In genomic region chr1:115211071-115211745, GRCh38 we compare ENCODE assay signal across 28 cellular contexts.
A peak's percentile ranks its signal among the peaks of the same experiment; 100 is the strongest.
DNase-seq lines count a peak whose midpoint lies in the region; ATAC-seq, FAIRE-seq and TF ChIP-seq lines count a peak whose summit lies in the region.
"Had no signal": no experiment of that assay in that cellular context is flagged by ENCODE, and none has a peak within 500 bp of the region (broad histone marks: within the 10 kb centered on the region; RNA-seq: fewer than 3 reads in every experiment).

No MANE protein-coding gene starts in this region.

- H3K9me3 ChIP-seq in RWPE2 (ENCODE audit: severe bottlenecking) = no peaks in the 10 kb centered on the region
- no peaks in the 10 kb centered on the region for H3K9me3 ChIP-seq in pancreas
- H3K9me3 ChIP-seq: sigmoid colon, tibial nerve had no signal

- no peaks in the 10 kb centered on the region for H3K27me3 Mint-ChIP-seq in HFFc6 (ENCODE audit: insufficient read depth)
- peaks cover 8% of the 10 kb centered on the region for H3K27me3 Mint-ChIP-seq in activated naive CD8-positive, alpha-beta T cell treated with anti-CD3 and anti-CD28 coated beads for 36 hours
- H3K27me3 Mint-ChIP-seq: progenitor cell of endocrine pancreas had no signal

- intact Hi-C loops in pancreas (cut with DNase I) = no loop called here

- no peaks in the 10 kb centered on the region for H3K27me3 ChIP-seq in RWPE2 (ENCODE audit: insufficient read depth, poor library complexity, severe bottlenecking)
- H3K27me3 ChIP-seq in pancreas = no peaks in the 10 kb centered on the region
- H3K27me3 ChIP-seq: sigmoid colon, tibial nerve had no signal

- peaks cover 31% of the 10 kb centered on the region for H3K4me1 ChIP-seq in RWPE2 (ENCODE audit: insufficient read depth, poor library complexity, severe bottlenecking)
- H3K4me1 ChIP-seq in pancreas = peaks cover 0 to 10% (median 4%) of the 10 kb centered on the region in 3 donors
- H3K4me1 ChIP-seq: sigmoid colon, tibial nerve had no signal

- H3K4me3 ChIP-seq in RWPE2 (ENCODE audit: severe bottlenecking) (no peak overlapping the region), fibroblast of villous mesenchyme (ENCODE audit: low read depth, low read length) (no peak overlapping the region), pancreas (no peak overlapping the region)
- H3K4me3 ChIP-seq: sigmoid colon, tibial nerve had no signal

- H3K27ac ChIP-seq in RWPE2 (ENCODE audit: poor library complexity, severe bottlenecking) (peak overlapping the region; percentile 83), pancreas (no peak overlapping the region)
- H3K27ac ChIP-seq: sigmoid colon, tibial nerve had no signal

- TF ChIP-seq CTCF in HFFc6 (IDR thresholded peaks at IDR 0.05) (no peak), RWPE2 (IDR thresholded peaks at IDR 0.05; ENCODE audit: poor library complexity, severe bottlenecking) (no peak), fibroblast of villous mesenchyme (IDR thresholded peaks at IDR 0.05; ENCODE audit: insufficient read depth, low read depth, low read length) (no peak), pancreas (IDR thresholded peaks at IDR 0.05) (no peak)

- peak overlapping the region; percentile 81 for H3K27ac Mint-ChIP-seq in HFFc6
- H3K27ac Mint-ChIP-seq in activated naive CD8-positive, alpha-beta T cell treated with anti-CD3 and anti-CD28 coated beads for 36 hours = no peak overlapping the region
- H3K27ac Mint-ChIP-seq: activated CD8-positive, alpha-beta memory T cell treated with anti-CD3 and anti-CD28 coated beads, Interleukin-2, amount 10 ng/mL, durations not matched to agents 7 days and 5 days; effector memory CD8-positive, alpha-beta T cell; immature natural killer cell; progenitor cell of endocrine pancreas; T-helper 1 cell treated with Interleukin-12 subunit alpha and Interleukin-12 subunit beta and Interleukin-4 antibody, amounts not matched to agents 30 μg/mL and 1 μg/mL, for 36 hours had no signal

- 26 to 39% methylated on average over 3 of the region's 3 CpGs for WGBS in pancreas, 2 donors

- no peak for FAIRE-seq in pancreas (lab: Jason Lieb, UNC)
- FAIRE-seq: GM12891 had no signal

- no peaks in the 10 kb centered on the region for H3K36me3 ChIP-seq in RWPE2 (ENCODE audit: low read depth)
- H3K36me3 ChIP-seq in pancreas = no peaks in the 10 kb centered on the region
- H3K36me3 ChIP-seq: sigmoid colon, tibial nerve had no signal

- peaks cover 77% of the 10 kb centered on the region for H3K4me1 Mint-ChIP-seq in HFFc6 (ENCODE audit: low read depth)
- H3K4me1 Mint-ChIP-seq in activated naive CD8-positive, alpha-beta T cell treated with anti-CD3 and anti-CD28 coated beads for 36 hours = no peaks in the 10 kb centered on the region
- H3K4me1 Mint-ChIP-seq: activated CD8-positive, alpha-beta memory T cell treated with anti-CD3 and anti-CD28 coated beads, Interleukin-2, amount 10 ng/mL, durations not matched to agents 7 days and 5 days; immature natural killer cell had no signal

- no peaks in the 10 kb centered on the region for H3K9me3 Mint-ChIP-seq in HFFc6
- no peaks in the 10 kb centered on the region for H3K9me3 Mint-ChIP-seq in activated naive CD8-positive, alpha-beta T cell treated with anti-CD3 and anti-CD28 coated beads for 36 hours
- H3K9me3 Mint-ChIP-seq: effector memory CD8-positive, alpha-beta T cell; immature natural killer cell; T-helper 1 cell treated with Interleukin-12 subunit alpha and Interleukin-12 subunit beta and Interleukin-4 antibody, amounts not matched to agents 30 μg/mL and 1 μg/mL, for 36 hours had no signal

- ATAC-seq in RWPE2 (ENCODE audit: low read depth) = no peak
- peak; percentile 86 to 97 (median 94) for ATAC-seq in pancreas
- ATAC-seq in HG02588 (IDR thresholded peaks at IDR 0.05; ENCODE audit: unreplicated experiment) = no peak
- ATAC-seq: activated CD4-positive, CD25-positive, alpha-beta regulatory T cell treated with anti-CD3 and anti-CD28 coated beads, Interleukin-2, amount 50 U/mL, for 24 hours; activated CD8-positive, alpha-beta memory T cell treated with anti-CD3 and anti-CD28 coated beads, Interleukin-2, amount 10 ng/mL, durations not matched to agents 7 days and 5 days; effector memory CD8-positive, alpha-beta T cell; esophagus mucosa; left lobe of liver had no signal

- peaks cover 28% of the 10 kb centered on the region for H3K36me3 Mint-ChIP-seq in HFFc6 (ENCODE audit: low read depth)
- H3K36me3 Mint-ChIP-seq in activated naive CD8-positive, alpha-beta T cell treated with anti-CD3 and anti-CD28 coated beads for 36 hours = no peaks in the 10 kb centered on the region
- H3K36me3 Mint-ChIP-seq: activated CD8-positive, alpha-beta memory T cell treated with anti-CD3 and anti-CD28 coated beads, Interleukin-2, amount 10 ng/mL, durations not matched to agents 7 days and 5 days; immature natural killer cell had no signal

- DNase-seq in HFFc6 (no peak), RWPE2 (ENCODE audit: low spot score) (no peak), fibroblast of villous mesenchyme (ENCODE audit: low read depth) (peak; percentile 65), pancreas (peak in 4 of 6 donors; percentile 60 to 76 (median 72)), epidermal melanocyte (ENCODE audit: insufficient read length, low spot score) (no peak)
- DNase-seq in activated naive CD8-positive, alpha-beta T cell treated with anti-CD3 and anti-CD28 coated beads for 36 hours = no peak
- no peak for DNase-seq in stimulated activated naive CD4-positive, alpha-beta T cell (lab: John Stamatoyannopoulos, UW)
- DNase-seq: ACHN; activated CD4-positive, alpha-beta T cell treated with anti-CD3 and anti-CD28 coated beads, Interleukin-2, amount 50 U/mL, for 4 hours; activated CD8-positive, alpha-beta memory T cell treated with anti-CD3 and anti-CD28 coated beads, Interleukin-2, amount 10 ng/mL, durations not matched to agents 7 days and 5 days; activated gamma-delta T cell treated with Interleukin-2 at 50 U/mL for 16 hours; activated T-cell treated with anti-CD3 and anti-CD28 coated beads, Interleukin-2, amount 50 U/mL, for 48 hours; caudate nucleus; DMS153; effector memory CD8-positive, alpha-beta T cell; hypothalamus; immature natural killer cell; NCI-H1694; sigmoid colon; stimulated activated CD4-positive, alpha-beta T cell treated with anti-CD3 and anti-CD28 coated beads, Interleukin-4, amount 100 ng/mL, for 1 hour had no signal

- H3K4me3 Mint-ChIP-seq in HFFc6 = peak overlapping the region; percentile 54
- H3K4me3 Mint-ChIP-seq in activated naive CD8-positive, alpha-beta T cell treated with anti-CD3 and anti-CD28 coated beads for 36 hours = no peak overlapping the region
- H3K4me3 Mint-ChIP-seq: activated CD8-positive, alpha-beta memory T cell treated with anti-CD3 and anti-CD28 coated beads, Interleukin-2, amount 10 ng/mL, durations not matched to agents 7 days and 5 days; effector memory CD8-positive, alpha-beta T cell; immature natural killer cell; T-helper 1 cell treated with Interleukin-12 subunit alpha and Interleukin-12 subunit beta and Interleukin-4 antibody, amounts not matched to agents 30 μg/mL and 1 μg/mL, for 36 hours had no signal

Comparison
In these comparisons a context has a peak if more than half of its experiments do, and no peak if none do; other contexts are left out.
1. DNase-seq: peak in fibroblast of villous mesenchyme (single experiment) and pancreas (4 of 6); none in HFFc6 (single experiment), RWPE2 (single experiment), activated naive CD8-positive, alpha-beta T cell treated with anti-CD3 and anti-CD28 coated beads for 36 hours (single experiment), epidermal melanocyte (single experiment) and stimulated activated naive CD4-positive, alpha-beta T cell (0 of 6).
2. ATAC-seq: peak in pancreas (4 of 4); none in RWPE2 (single experiment) and HG02588 (single experiment).